ENCODE assay signal across 16 cellular contexts in the genomic region with DNA sequence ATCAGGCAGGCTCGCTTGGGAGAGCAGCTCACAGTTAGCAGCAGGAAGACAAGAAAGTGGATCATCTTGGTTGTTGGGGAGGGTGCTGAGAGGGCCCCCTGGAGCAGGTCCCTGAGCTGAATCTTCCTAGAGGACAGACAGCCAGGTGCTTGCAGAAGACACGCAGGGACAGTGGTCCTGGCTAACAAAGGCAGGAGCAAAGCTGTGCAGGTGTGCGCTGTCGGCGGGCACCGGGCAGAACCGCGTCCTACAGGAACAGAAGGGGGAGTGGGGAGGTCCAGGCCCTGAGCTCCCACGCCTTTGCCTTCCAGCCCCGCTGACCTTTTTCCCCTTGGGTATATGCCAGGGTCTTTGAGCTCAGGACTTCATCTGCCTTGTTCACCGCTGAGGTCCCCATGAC. TPM values are rescaled to one million over a fixed set of nuclear protein-coding genes. Genes with fewer than 3 reads are reported as not detected.
DNase-seq lines count a peak whose midpoint lies in the region; ATAC-seq and TF ChIP-seq lines count a peak whose summit lies in the region.
"Had no signal": no experiment of that assay in that cellular context is flagged by ENCODE, and none has a peak within 500 bp of the region (broad histone marks: within the 10 kb centered on the region; RNA-seq: fewer than 3 reads in every experiment).

No MANE protein-coding gene starts in this region.

- POLR2A ChIA-PET in activated CD4-positive, alpha-beta T cell treated with anti-CD3 and anti-CD28 coated beads, Interleukin-2, amount 10 ng/mL, durations not matched to agents 7 days and 5 days (lab: Charles Lee): interaction anchor here (0.7 kb wide), 1 partner anchor 153 kb away, joined by 3 read pairs; no protein-coding TSS in a partner anchor
- POLR2A ChIA-PET in CD4-positive, alpha-beta T cell (lab: Charles Lee): interaction anchor here (1.3 kb wide), 1 partner anchor 92 kb away, joined by 4 read pairs; no protein-coding TSS in a partner anchor

- no peak for DNase-seq in activated CD4-positive, alpha-beta T cell treated with anti-CD3 and anti-CD28 coated beads, Interleukin-2, amount 10 ng/mL, durations not matched to agents 7 days and 5 days
- DNase-seq in activated CD4-positive, alpha-beta T cell treated with anti-CD3 and anti-CD28 coated beads, Interleukin-2, amount 50 U/mL, for 48 hours: no peak
- DNase-seq in CD4-positive, alpha-beta T cell: no peak
- DNase-seq in neural progenitor cell (ENCODE audit: low spot score) (no peak), SHP77 (lab: John Stamatoyannopoulos, UW) (no peak)
- DNase-seq: activated CD4-positive, alpha-beta T cell treated with anti-CD3 and anti-CD28 coated beads for 4 hours; activated T-cell treated with anti-CD3 and anti-CD28 coated beads for 4 hours; NCI-H187; NCI-H526; OCI-M1 had no signal

- no peaks in the 10 kb centered on the region for H3F3A ChIP-seq in neural progenitor cell (ENCODE audit: low read depth)

- H3K36me3 Mint-ChIP-seq in activated CD4-positive, alpha-beta T cell treated with anti-CD3 and anti-CD28 coated beads, Interleukin-2, amount 10 ng/mL, durations not matched to agents 7 days and 5 days (ENCODE audit: low read depth): peaks cover 66% of the 10 kb centered on the region
- H3K36me3 Mint-ChIP-seq in CD4-positive, alpha-beta T cell (ENCODE audit: low read depth): peaks cover 86% of the 10 kb centered on the region
- H3K36me3 Mint-ChIP-seq in brain: peaks cover 82% of the 10 kb centered on the region
- H3K36me3 Mint-ChIP-seq in neural progenitor cell: peaks cover 20% of the 10 kb centered on the region

- no peaks in the 10 kb centered on the region for H3K9me3 Mint-ChIP-seq in activated CD4-positive, alpha-beta T cell treated with anti-CD3 and anti-CD28 coated beads, Interleukin-2, amount 10 ng/mL, durations not matched to agents 7 days and 5 days
- H3K9me3 Mint-ChIP-seq in CD4-positive, alpha-beta T cell: no peaks in the 10 kb centered on the region
- H3K9me3 Mint-ChIP-seq in brain: no peaks in the 10 kb centered on the region
- no peaks in the 10 kb centered on the region for H3K9me3 Mint-ChIP-seq in neural progenitor cell

- ATAC-seq in CD4-positive, alpha-beta T cell (ENCODE audit: poor library complexity): no peak
- ATAC-seq in GM21381 (IDR thresholded peaks at IDR 0.05; ENCODE audit: unreplicated experiment): no peak
- ATAC-seq in HG03432 (IDR thresholded peaks at IDR 0.05; ENCODE audit: unreplicated experiment): no peak

- peaks cover 29% of the 10 kb centered on the region for H3K4me1 Mint-ChIP-seq in activated CD4-positive, alpha-beta T cell treated with anti-CD3 and anti-CD28 coated beads, Interleukin-2, amount 10 ng/mL, durations not matched to agents 7 days and 5 days
- peaks cover 35% of the 10 kb centered on the region for H3K4me1 Mint-ChIP-seq in CD4-positive, alpha-beta T cell (ENCODE audit: low read depth)
- H3K4me1 Mint-ChIP-seq in brain: peaks cover 45% of the 10 kb centered on the region
- peaks cover 9% of the 10 kb centered on the region for H3K4me1 Mint-ChIP-seq in neural progenitor cell

- no peaks in the 10 kb centered on the region for H3K27me3 Mint-ChIP-seq in activated CD4-positive, alpha-beta T cell treated with anti-CD3 and anti-CD28 coated beads, Interleukin-2, amount 10 ng/mL, durations not matched to agents 7 days and 5 days
- H3K27me3 Mint-ChIP-seq in CD4-positive, alpha-beta T cell: no peaks in the 10 kb centered on the region
- no peaks in the 10 kb centered on the region for H3K27me3 Mint-ChIP-seq in brain
- H3K27me3 Mint-ChIP-seq in neural progenitor cell (ENCODE audit: insufficient read depth, low read depth): peaks cover 3% of the 10 kb centered on the region

- H4K20me1 ChIP-seq in neural progenitor cell (ENCODE audit: low read depth): peaks cover 4% of the 10 kb centered on the region

- no peak for TF ChIP-seq CTCF in CD4-positive, alpha-beta T cell (IDR thresholded peaks at IDR 0.05)
- TF ChIP-seq CTCF in brain (conservative IDR thresholded peaks at IDR 0.05) (no peak), neural progenitor cell (IDR thresholded peaks at IDR 0.05) (no peak)

- CTCF ChIA-PET in activated CD4-positive, alpha-beta T cell treated with anti-CD3 and anti-CD28 coated beads, Interleukin-2, amount 10 ng/mL, durations not matched to agents 7 days and 5 days (lab: Charles Lee): interaction anchor here (1.0 to 2.9 kb wide), 8 partner anchors 9 to 632 kb away, joined by 3 to 32 read pairs (median 6); no protein-coding TSS in a partner anchor
- CTCF ChIA-PET in CD4-positive, alpha-beta T cell (lab: Charles Lee): interaction anchor here (0.9 to 2.2 kb wide), 7 partner anchors 8 to 690 kb away, joined by 3 to 24 read pairs (median 9); a partner anchor contains a TSS

- no peak overlapping the region for H3K4me2 ChIP-seq in neural progenitor cell

- no peak overlapping the region for H2AFZ ChIP-seq in neural progenitor cell (replicated peaks)
- H2AFZ ChIP-seq: parathyroid adenoma had no signal

- intact Hi-C loops in CD4-positive, alpha-beta T cell (cut with DNase I, micrococcal nuclease): loop anchor here in 1 of 2 experiments (10.0 kb wide), 2 partner anchors 191 to 511 kb away; a partner anchor contains a TSS

- H3K27me3 ChIP-seq in CD4-positive, alpha-beta T cell (ENCODE audit: control insufficient read depth, insufficient read depth, low read length): no peaks in the 10 kb centered on the region
- no peaks in the 10 kb centered on the region for H3K27me3 ChIP-seq in neural progenitor cell
- H3K27me3 ChIP-seq: breast epithelium, gastroesophageal sphincter had no signal

- no peaks in the 10 kb centered on the region for H3K4me1 ChIP-seq in neural progenitor cell
- H3K4me1 ChIP-seq: breast epithelium had no signal

- H3K9ac ChIP-seq in neural progenitor cell: no peak overlapping the region
- H3K9ac ChIP-seq: parathyroid adenoma had no signal

- no peak overlapping the region for H3K27ac ChIP-seq in CD4-positive, alpha-beta T cell (ENCODE audit: low read depth, low read length)
- no peak overlapping the region for H3K27ac ChIP-seq in neural progenitor cell
- H3K27ac ChIP-seq: breast epithelium, gastroesophageal sphincter had no signal

- no peaks in the 10 kb centered on the region for H3K79me2 ChIP-seq in neural progenitor cell (ENCODE audit: low read depth)
- H3K79me2 ChIP-seq: parathyroid adenoma had no signal

- no peaks in the 10 kb centered on the region for H3K36me3 ChIP-seq in neural progenitor cell
- H3K36me3 ChIP-seq: breast epithelium had no signal

- H3K4me3 ChIP-seq in neural progenitor cell: no peak overlapping the region
- H3K4me3 ChIP-seq: breast epithelium, gastroesophageal sphincter had no signal

- H3K27ac Mint-ChIP-seq in activated CD4-positive, alpha-beta T cell treated with anti-CD3 and anti-CD28 coated beads, Interleukin-2, amount 10 ng/mL, durations not matched to agents 7 days and 5 days: peak overlapping the region; percentile 36
- peak overlapping the region; percentile 89 for H3K27ac Mint-ChIP-seq in CD4-positive, alpha-beta T cell
- peak overlapping the region in 4 of 5 experiments; percentile 12 to 82 (median 47) for H3K27ac Mint-ChIP-seq in brain
- H3K27ac Mint-ChIP-seq in neural progenitor cell: peak overlapping the region; percentile 85

- H3K9me3 ChIP-seq in CD4-positive, alpha-beta T cell (ENCODE audit: control insufficient read depth, low read length): no peaks in the 10 kb centered on the region
- H3K9me3 ChIP-seq in neural progenitor cell (ENCODE audit: low read depth): no peaks in the 10 kb centered on the region
- H3K9me3 ChIP-seq: breast epithelium, gastroesophageal sphincter had no signal

- H3K4me3 Mint-ChIP-seq in activated CD4-positive, alpha-beta T cell treated with anti-CD3 and anti-CD28 coated beads, Interleukin-2, amount 10 ng/mL, durations not matched to agents 7 days and 5 days: no peak overlapping the region
- peak overlapping the region; percentile 59 for H3K4me3 Mint-ChIP-seq in CD4-positive, alpha-beta T cell
- H3K4me3 Mint-ChIP-seq in brain (no peak overlapping the region), neural progenitor cell (no peak overlapping the region)

RNA-seq across cellular contexts. Expression of a gene that starts 30.1 kb away (rescaled TPM):
- total RNA-seq in activated CD4-positive, alpha-beta T cell treated with anti-CD3 and anti-CD28 coated beads, Interleukin-2, amount 10 ng/mL, durations not matched to agents 7 days and 5 days: 10 to 100 TPM; 18.2 to 19.2 TPM
- 1 to 10 TPM; 6.2 to 6.4 TPM for total RNA-seq in CD4-positive, alpha-beta T cell
- polyA plus RNA-seq in brain (ENCODE audit: insufficient read depth, low read depth, low replicate concordance): 19.7 TPM
- 12.7 and 13.0 TPM in 2 replicates for total RNA-seq in neural progenitor cell (ENCODE audit: low replicate concordance)

RNA-seq across cellular contexts. Expression of a gene that starts 38.8 kb away (rescaled TPM):
- total RNA-seq in activated CD4-positive, alpha-beta T cell treated with anti-CD3 and anti-CD28 coated beads, Interleukin-2, amount 10 ng/mL, durations not matched to agents 7 days and 5 days: 10 to 100 TPM; 46.8 to 50.9 TPM
- total RNA-seq in CD4-positive, alpha-beta T cell: 10 to 100 TPM; 15.2 to 18.0 TPM
- polyA plus RNA-seq in brain (ENCODE audit: insufficient read depth, low read depth, low replicate concordance): 117 TPM
- 45.5 and 48.5 TPM in 2 replicates for total RNA-seq in neural progenitor cell (ENCODE audit: low replicate concordance)

Comparison
In these comparisons a context has a peak if more than half of its experiments do, and no peak if none do; other contexts are left out.
1. H3K27ac Mint-ChIP-seq: peak in every context shown above with its lines; median percentile 89 in CD4-positive, alpha-beta T cell; 85 in neural progenitor cell; 47 in brain; 36 in activated CD4-positive, alpha-beta T cell treated with anti-CD3 and anti-CD28 coated beads, Interleukin-2, amount 10 ng/mL, durations not matched to agents 7 days and 5 days.